17 cellular contexts compared by ENCODE assay signal in genomic region chr6:150229775-150230561, GRCh38.
DNase-seq lines count a peak whose midpoint lies in the region; ATAC-seq, FAIRE-seq and TF ChIP-seq lines count a peak whose summit lies in the region.
"Had no signal": no experiment of that assay in that cellular context is flagged by ENCODE, and none has a peak within 500 bp of the region (broad histone marks: within the 10 kb centered on the region; RNA-seq: fewer than 3 reads in every experiment).

No MANE protein-coding gene starts in this region.

- H2BK120ac ChIP-seq in H1 (replicated peaks; ENCODE audit: low read depth, low read length), result no peak overlapping the region

- no peak for ATAC-seq in HG03378 (IDR thresholded peaks at IDR 0.05; ENCODE audit: unreplicated experiment)
- no peak for ATAC-seq in HG02798 (IDR thresholded peaks at IDR 0.05; ENCODE audit: poor library complexity, unreplicated experiment)
- ATAC-seq: A549 had no signal

- peak; percentile 19 for DNase-seq in activated CD4-positive, alpha-beta memory T cell treated with anti-CD3 and anti-CD28 coated beads for 36 hours
- DNase-seq in activated CD4-positive, alpha-beta memory T cell treated with anti-CD3 and anti-CD28 coated beads, Interleukin-2, amount 10 ng/mL, durations not matched to agents 7 days and 5 days, result no peak
- DNase-seq in MG63, result peak; percentile 71
- no peak for DNase-seq in H1 (ENCODE audit: low read depth in 1 of 2, low spot score in 2 of 2)
- peak; percentile 78 for DNase-seq in renal cortical epithelial cell (ENCODE audit: low read depth)
- no peak for DNase-seq in C1 segment of cervical spinal cord (lab: John Stamatoyannopoulos, UW)
- DNase-seq: activated CD8-positive, alpha-beta memory T cell treated with anti-CD3 and anti-CD28 coated beads for 24 hours; activated naive CD4-positive, alpha-beta T cell treated with anti-CD3 and anti-CD28 coated beads, Interleukin-2, amount 10 ng/mL, durations not matched to agents 7 days and 5 days; Calu3; NCI-H187; NCI-H748 treated with DMSO at 0.1 percent for 48 hours; small intestine; testis had no signal

- peaks cover 0 to 3% (median 0%) of the 10 kb centered on the region in 4 experiments; a peak in 3 of 7 replicates for H3K4me1 ChIP-seq in H1 (replicated peaks in 1 of 4; ENCODE audit: control insufficient read depth in 3 of 4, insufficient read depth in 4 of 4, low read length in 3 of 4)
- H3K4me1 ChIP-seq: A549, testis had no signal

- TF ChIP-seq CTCF in H1 (IDR thresholded peaks at IDR 0.05; ENCODE audit: control extremely low read depth in 1 of 3, insufficient read depth in 1 of 3, low read depth in 1 of 3, low read length in 3 of 3), result no peak

- intact Hi-C loops in activated CD4-positive, alpha-beta memory T cell treated with anti-CD3 and anti-CD28 coated beads for 36 hours (cut with micrococcal nuclease), result no loop called here

- no peak overlapping the region for H2BK15ac ChIP-seq in H1 (ENCODE audit: low read length)

- no peak overlapping the region for H2BK20ac ChIP-seq in H1 (ENCODE audit: low read length)

- FAIRE-seq in H1 (lab: Jason Lieb, UNC), result no peak
- FAIRE-seq: A549, small intestine had no signal

- peak overlapping the region; percentile 1; the same call in 1 of the 2 replicates for H4K8ac ChIP-seq in H1 (ENCODE audit: extremely low read depth, insufficient read depth, low read length)

- no peak overlapping the region for H3K4me3 ChIP-seq in MG63
- H3K4me3 ChIP-seq in H1 (ENCODE audit: extremely low read depth in 1 of 4, insufficient read depth in 2 of 4, low read depth in 3 of 4, low read length in 4 of 4), result no peak overlapping the region
- H3K4me3 ChIP-seq: A549, testis had no signal

- H3K36me3 ChIP-seq in MG63 (no peaks in the 10 kb centered on the region), H1 (ENCODE audit: control insufficient read depth in 2 of 4, insufficient read depth in 4 of 4, low read length in 3 of 4) (no peaks in the 10 kb centered on the region)
- H3K36me3 ChIP-seq: neutrophil had no signal

- H3K4ac ChIP-seq in H1 (replicated peaks; ENCODE audit: insufficient read length, low read depth, low read length), result no peak overlapping the region

- H3K9me3 Mint-ChIP-seq in activated CD4-positive, alpha-beta memory T cell treated with anti-CD3 and anti-CD28 coated beads for 36 hours, result peaks cover 8% of the 10 kb centered on the region
- H3K9me3 Mint-ChIP-seq in activated CD4-positive, alpha-beta memory T cell treated with anti-CD3 and anti-CD28 coated beads, Interleukin-2, amount 10 ng/mL, durations not matched to agents 7 days and 5 days, result peaks cover 8% of the 10 kb centered on the region

- H3K79me1 ChIP-seq in H1 (ENCODE audit: low read depth, low read length), result no peaks in the 10 kb centered on the region

- no peak overlapping the region for H3K9ac ChIP-seq in H1 (replicated peaks in 1 of 4; ENCODE audit: extremely low read depth in 1 of 4, low read depth in 3 of 4, low read length in 3 of 4)

- no peaks in the 10 kb centered on the region for H3K79me2 ChIP-seq in H1 (ENCODE audit: control insufficient read depth in 1 of 2, insufficient read depth in 2 of 2, low read length in 2 of 2)

- H2BK12ac ChIP-seq in H1 (ENCODE audit: low read depth, low read length), result 0 out of 2 replicates have a peak overlapping the region, but pooled peaks have one; percentile 9

- H3K27ac Mint-ChIP-seq in activated CD4-positive, alpha-beta memory T cell treated with anti-CD3 and anti-CD28 coated beads for 36 hours, result no peak overlapping the region
- no peak overlapping the region for H3K27ac Mint-ChIP-seq in activated CD4-positive, alpha-beta memory T cell treated with anti-CD3 and anti-CD28 coated beads, Interleukin-2, amount 10 ng/mL, durations not matched to agents 7 days and 5 days
- H3K27ac Mint-ChIP-seq: activated naive CD4-positive, alpha-beta T cell treated with anti-CD3 and anti-CD28 coated beads, Interleukin-2, amount 10 ng/mL, durations not matched to agents 7 days and 5 days had no signal

- H2AFZ ChIP-seq in H1 (ENCODE audit: low read length), result no peak overlapping the region

- H4K91ac ChIP-seq in H1 (replicated peaks; ENCODE audit: insufficient read length, low read length), result no peak overlapping the region

- no peaks in the 10 kb centered on the region for H3K9me3 ChIP-seq in MG63
- 0 out of 4 replicates have a peak, but pooled peaks cover 0 to 2% of the 10 kb centered on the region in 2 experiments for H3K9me3 ChIP-seq in H1 (ENCODE audit: insufficient read depth in 2 of 2, low read depth in 1 of 2, low read length in 1 of 2)
- H3K9me3 ChIP-seq: A549, neutrophil, testis had no signal

- H4K5ac ChIP-seq in H1 (ENCODE audit: insufficient read length, low read depth, low read length), result no peak overlapping the region

- no peak overlapping the region for H3K23ac ChIP-seq in H1 (ENCODE audit: insufficient read length)

- no peak overlapping the region for H3K14ac ChIP-seq in H1 (ENCODE audit: insufficient read length)

- TF ChIP-seq POLR2A in H1 (IDR thresholded peaks at IDR 0.05; ENCODE audit: control extremely low read depth in 1 of 2, low read depth in 2 of 2, low read length in 2 of 2), result no peak

- H3K27me3 ChIP-seq in MG63 (no peaks in the 10 kb centered on the region), H1 (replicated peaks in 1 of 4; ENCODE audit: control insufficient read depth in 3 of 4, extremely low read depth in 1 of 4, insufficient read depth in 3 of 4, low read length in 3 of 4) (peaks cover 0 to 18% (median 16%) of the 10 kb centered on the region in 4 experiments; a peak in 4 of 7 replicates)
- H3K27me3 ChIP-seq: testis had no signal

- no peak overlapping the region for H3K4me2 ChIP-seq in H1 (ENCODE audit: insufficient read depth in 1 of 2, low read depth in 2 of 2, low read length in 2 of 2)
- H3K4me2 ChIP-seq: A549 had no signal

- peak overlapping the region; percentile 19; the same call in 1 of the 2 replicates for H3K18ac ChIP-seq in H1 (ENCODE audit: extremely low read depth, low read length)

- no peaks in the 10 kb centered on the region for H3K23me2 ChIP-seq in H1 (ENCODE audit: low read depth, low read length)

- CTCF ChIA-PET in activated CD4-positive, alpha-beta memory T cell treated with anti-CD3 and anti-CD28 coated beads for 36 hours (lab: Charles Lee), result no interaction called here
- CTCF ChIA-PET in activated CD4-positive, alpha-beta memory T cell treated with anti-CD3 and anti-CD28 coated beads, Interleukin-2, amount 10 ng/mL, durations not matched to agents 7 days and 5 days (lab: Charles Lee), result no interaction called here
- CTCF ChIA-PET in H1 (lab: Charles Lee; ENCODE audit: partially characterized antibody), result interaction anchor here (2.1 kb wide), 1 partner anchor 20 kb away, joined by 6 read pairs; no protein-coding TSS in a partner anchor

- H4K20me1 ChIP-seq in H1 (replicated peaks in 1 of 2; ENCODE audit: control insufficient read depth in 1 of 2, insufficient read depth in 2 of 2, low read length in 2 of 2), result no peaks in the 10 kb centered on the region

- WGBS in H1 (ENCODE audit: extremely low coverage in 1 of 2, insufficient coverage in 1 of 2, insufficient read length in 1 of 2, insufficient replicate concordance in 2 of 2, low coverage in 1 of 2, low lambda C conversion rate in 2 of 2, missing lambda C conversion rate in 1 of 2), 2 experiments, result 86% methylated on average over 9 of the region's 9 CpGs; no CpG with 5 or more reads in 1 of the 2 experiments

- peaks cover 3% of the 10 kb centered on the region for H3K36me3 Mint-ChIP-seq in activated CD4-positive, alpha-beta memory T cell treated with anti-CD3 and anti-CD28 coated beads for 36 hours
- H3K36me3 Mint-ChIP-seq in activated CD4-positive, alpha-beta memory T cell treated with anti-CD3 and anti-CD28 coated beads, Interleukin-2, amount 10 ng/mL, durations not matched to agents 7 days and 5 days (ENCODE audit: low read depth), result peaks cover 7% of the 10 kb centered on the region

- H3K56ac ChIP-seq in H1 (replicated peaks; ENCODE audit: insufficient read length, low read depth, low read length), result no peak overlapping the region

- POLR2A ChIA-PET in activated CD4-positive, alpha-beta memory T cell treated with anti-CD3 and anti-CD28 coated beads for 36 hours (lab: Charles Lee), result no interaction called here
- POLR2A ChIA-PET in activated CD4-positive, alpha-beta memory T cell treated with anti-CD3 and anti-CD28 coated beads, Interleukin-2, amount 10 ng/mL, durations not matched to agents 7 days and 5 days (lab: Charles Lee), result no interaction called here
- POLR2A ChIA-PET in H1 (lab: Charles Lee; ENCODE audit: partially characterized antibody), result no interaction called here

- H3K27ac ChIP-seq in H1 (ENCODE audit: low read depth, low read length), result no peak overlapping the region
- H3K27ac ChIP-seq: A549, neutrophil, testis had no signal

- no peak overlapping the region for H2BK5ac ChIP-seq in H1 (ENCODE audit: low read depth, low read length)

- peaks cover 10% of the 10 kb centered on the region for H3K4me1 Mint-ChIP-seq in activated CD4-positive, alpha-beta memory T cell treated with anti-CD3 and anti-CD28 coated beads for 36 hours (ENCODE audit: low read depth)
- peaks cover 5% of the 10 kb centered on the region for H3K4me1 Mint-ChIP-seq in activated CD4-positive, alpha-beta memory T cell treated with anti-CD3 and anti-CD28 coated beads, Interleukin-2, amount 10 ng/mL, durations not matched to agents 7 days and 5 days

- no peak for TF ChIP-seq EP300 in H1 (IDR thresholded peaks at IDR 0.05; ENCODE audit: borderline replicate concordance in 1 of 2, low read depth in 2 of 2, low read length in 2 of 2)

- TF ChIP-seq RAD21 in H1 (IDR thresholded peaks at IDR 0.05 in 1 of 2, conservative IDR thresholded peaks at IDR 0.05 in 1 of 2; ENCODE audit: low read depth in 2 of 2, low read length in 2 of 2), result no peak

- no peak overlapping the region for H3K4me3 Mint-ChIP-seq in activated CD4-positive, alpha-beta memory T cell treated with anti-CD3 and anti-CD28 coated beads for 36 hours
- H3K4me3 Mint-ChIP-seq in activated CD4-positive, alpha-beta memory T cell treated with anti-CD3 and anti-CD28 coated beads, Interleukin-2, amount 10 ng/mL, durations not matched to agents 7 days and 5 days, result no peak overlapping the region
- H3K4me3 Mint-ChIP-seq: activated naive CD4-positive, alpha-beta T cell treated with anti-CD3 and anti-CD28 coated beads, Interleukin-2, amount 10 ng/mL, durations not matched to agents 7 days and 5 days had no signal

- H2AK5ac ChIP-seq in H1 (ENCODE audit: low read depth, low read length), result no peak overlapping the region

- H3K27me3 Mint-ChIP-seq in activated CD4-positive, alpha-beta memory T cell treated with anti-CD3 and anti-CD28 coated beads for 36 hours, result peaks cover 10% of the 10 kb centered on the region
- H3K27me3 Mint-ChIP-seq in activated CD4-positive, alpha-beta memory T cell treated with anti-CD3 and anti-CD28 coated beads, Interleukin-2, amount 10 ng/mL, durations not matched to agents 7 days and 5 days, result peaks cover 24% of the 10 kb centered on the region

TF ChIP-seq in H1, 55 proteins besides CTCF, POLR2A, EP300 and RAD21 (continues in another document):
- peak; percentile 45; the same call in 1 of the 2 replicates for TF ChIP-seq E2F6 (IDR thresholded peaks at IDR 0.05)

Comparison
In these comparisons a context has a peak if more than half of its experiments do, and no peak if none do; other contexts are left out.
1. DNase-seq: peak in activated CD4-positive, alpha-beta memory T cell treated with anti-CD3 and anti-CD28 coated beads for 36 hours (single experiment), MG63 (single experiment) and renal cortical epithelial cell (single experiment); none in activated CD4-positive, alpha-beta memory T cell treated with anti-CD3 and anti-CD28 coated beads, Interleukin-2, amount 10 ng/mL, durations not matched to agents 7 days and 5 days (single experiment), H1 (0 of 2) and C1 segment of cervical spinal cord (0 of 14).